ENCODE assay signal across 1 cellular context in genomic region chr9:87370003-87370685, GRCh38.
TF ChIP-seq lines count a peak whose summit lies in the region.

No MANE protein-coding gene starts in this region.

TF ChIP-seq in IMR-90, 13 proteins besides CTCF, POLR2A, EP300 and RAD21 (continued from another document):
- TF ChIP-seq RFX5 (IDR thresholded peaks at IDR 0.05; ENCODE audit: low read depth, low read length) = no peak
- TF ChIP-seq MAZ (IDR thresholded peaks at IDR 0.05; ENCODE audit: borderline replicate concordance, low read depth, low read length) = no peak
- no peak for TF ChIP-seq RCOR1 (IDR thresholded peaks at IDR 0.05; ENCODE audit: insufficient replicate concordance, low read length)
- no peak for TF ChIP-seq SMC3 (IDR thresholded peaks at IDR 0.05; ENCODE audit: low read depth, low read length)
- TF ChIP-seq FOS (IDR thresholded peaks at IDR 0.05; ENCODE audit: low read depth, low read length) = no peak
- TF ChIP-seq MAFK (IDR thresholded peaks at IDR 0.05; ENCODE audit: low read depth, low read length) = no peak
- no peak for TF ChIP-seq MXI1 (IDR thresholded peaks at IDR 0.05; ENCODE audit: borderline replicate concordance, low read depth, low read length)
- TF ChIP-seq NFE2L2 (IDR thresholded peaks at IDR 0.05; ENCODE audit: low read depth, low read length) = no peak
